8 cellular contexts compared by ENCODE assay signal in the genomic region with DNA sequence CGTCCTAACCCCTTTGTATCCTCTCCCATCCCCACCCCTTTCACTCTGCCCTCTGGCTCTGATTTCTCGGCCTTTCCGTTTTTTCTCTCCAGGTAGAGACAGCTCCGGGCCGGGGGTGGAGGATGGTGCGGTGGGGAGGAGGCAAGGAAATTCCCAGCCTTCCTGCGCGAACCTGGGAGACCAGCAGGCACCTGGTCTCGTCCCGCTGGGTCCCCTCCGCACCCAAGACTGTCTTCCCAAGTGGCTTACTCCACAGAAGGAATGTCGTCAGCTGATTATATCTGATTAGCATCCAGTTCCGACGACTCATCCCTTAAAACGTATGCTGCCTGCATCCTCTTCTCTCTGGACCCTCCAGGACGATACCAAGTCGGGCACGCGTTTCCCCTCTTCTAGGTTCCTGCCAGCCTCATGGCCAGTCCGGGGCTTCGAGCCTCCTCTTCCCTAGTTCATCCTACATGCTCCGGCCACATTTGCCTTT. TPM values are rescaled to one million over a fixed set of nuclear protein-coding genes. Genes with fewer than 3 reads are reported as not detected.
A peak's percentile ranks its signal among the peaks of the same experiment; 100 is the strongest.
DNase-seq lines count a peak whose midpoint lies in the region; ATAC-seq and TF ChIP-seq lines count a peak whose summit lies in the region.

No MANE protein-coding gene starts in this region.

- DNase-seq in AG08396 (ENCODE audit: low spot score), result peak; percentile 30
- peak; percentile 51 for DNase-seq in HS-27A (ENCODE audit: low read depth)
- DNase-seq in astrocyte of the spinal cord (ENCODE audit: low read depth, low spot score), result peak; percentile 45
- DNase-seq in kidney tubule cell (ENCODE audit: low spot score), result peak; percentile 43
- no peak for DNase-seq in upper lobe of right lung
- no peak for DNase-seq in activated effector memory CD4-positive, alpha-beta T cell treated with Interleukin-2 at 50 U/mL for 16 hours
- DNase-seq in stimulated activated CD4-positive, alpha-beta T cell treated with anti-CD3 and anti-CD28 coated beads, Interleukin-2, amount 100 ng/mL, for 24 hours, result no peak
- no peak for DNase-seq in GOT3 (lab: John Stamatoyannopoulos, UW)

- peaks cover 4% of the 10 kb centered on the region for H3K4me1 ChIP-seq in upper lobe of right lung

- in situ Hi-C loops in astrocyte of the spinal cord (cut with HindIII; ENCODE audit: low sequenced_read_pairs), result no loop called here

- H3K27ac ChIP-seq in upper lobe of right lung, result no peak overlapping the region

- TF ChIP-seq CTCF in astrocyte of the spinal cord (IDR thresholded peaks at IDR 0.05; ENCODE audit: low read depth, low read length) (no peak), upper lobe of right lung (IDR thresholded peaks at IDR 0.05) (no peak)

- H3K9me3 ChIP-seq in upper lobe of right lung, result no peaks in the 10 kb centered on the region

- no peak for ATAC-seq in upper lobe of right lung

- H3K36me3 ChIP-seq in upper lobe of right lung, result no peaks in the 10 kb centered on the region

- H3K27me3 ChIP-seq in upper lobe of right lung, result peaks cover 9% of the 10 kb centered on the region

- intact Hi-C loops in upper lobe of right lung (cut with DNase I), result no loop called here

- H3K4me3 ChIP-seq in astrocyte of the spinal cord (ENCODE audit: low read depth, low read length), result peak overlapping the region; percentile 52
- H3K4me3 ChIP-seq in upper lobe of right lung, result peak overlapping the region; percentile 57

RNA-seq across cellular contexts. Expression of a gene that starts 42.2 kb away (rescaled TPM):
- total RNA-seq in upper lobe of right lung, result 17.2 TPM

Comparison
In these comparisons a context has a peak if more than half of its experiments do, and no peak if none do; other contexts are left out.
1. DNase-seq: peak in AG08396 (single experiment), HS-27A (single experiment), astrocyte of the spinal cord (single experiment) and kidney tubule cell (single experiment); none in upper lobe of right lung (single experiment), activated effector memory CD4-positive, alpha-beta T cell treated with Interleukin-2 at 50 U/mL for 16 hours (single experiment), stimulated activated CD4-positive, alpha-beta T cell treated with anti-CD3 and anti-CD28 coated beads, Interleukin-2, amount 100 ng/mL, for 24 hours (0 of 2) and GOT3 (single experiment).